8 cellular contexts compared by ENCODE assay signal in genomic region chr12:121334513-121335343, GRCh38. TPM values are rescaled to one million over a fixed set of nuclear protein-coding genes. Genes with fewer than 3 reads are reported as not detected.
A peak's percentile ranks its signal among the peaks of the same experiment; 100 is the strongest.
DNase-seq lines count a peak whose midpoint lies in the region; ATAC-seq and TF ChIP-seq lines count a peak whose summit lies in the region.

No MANE protein-coding gene starts in this region.

- in situ Hi-C loops in T47D (cut with HindIII; ENCODE audit: low pct_unique_long_range_greater_than_20kb, low sequenced_read_pairs): no loop called here

- no peaks in the 10 kb centered on the region for H3K36me3 ChIP-seq in kidney epithelial cell (ENCODE audit: control insufficient read depth, insufficient read depth, low read length)

- no peaks in the 10 kb centered on the region for H3K27me3 ChIP-seq in kidney epithelial cell (ENCODE audit: control insufficient read depth, insufficient read depth, low read length)

- no peak overlapping the region for H3K4me3 ChIP-seq in kidney epithelial cell (ENCODE audit: low read depth, low read length)

- ATAC-seq in HG02938 (IDR thresholded peaks at IDR 0.05; ENCODE audit: unreplicated experiment): no peak

- TF ChIP-seq CTCF in kidney epithelial cell (IDR thresholded peaks at IDR 0.05; ENCODE audit: insufficient read depth, low read length, poor library complexity, severe bottlenecking): peak; percentile 78

- DNase-seq in NCI-H1417 (lab: John Stamatoyannopoulos, UW) (peak; percentile 46 to 78 (median 70)), NCI-H1417 treated with DMSO at 0.1 percent for 48 hours (lab: John Stamatoyannopoulos, UW) (no peak), HuH-7.5 (ENCODE audit: low spot score) (peak; percentile 13), NOMO-1 treated with DMSO at 0.1 percent for 48 hours (lab: John Stamatoyannopoulos, UW; ENCODE audit: unreplicated experiment) (peak; percentile 72), T47D (ENCODE audit: low read depth in 1 of 2, low spot score in 1 of 2) (peak; percentile 65 to 82), kidney epithelial cell (ENCODE audit: low read depth) (peak; percentile 50), superior temporal gyrus (ENCODE audit: extremely low spot score) (peak; percentile 94)

RNA-seq across cellular contexts. Expression of gene ANAPC5, which starts 17.5 kb away (rescaled TPM):
- total RNA-seq in kidney epithelial cell: 86.2 and 90.8 TPM in 2 replicates

RNA-seq across cellular contexts. Expression of gene CAMKK2, which starts 38.2 kb away (rescaled TPM):
- total RNA-seq in kidney epithelial cell: 25.6 and 25.8 TPM in 2 replicates
